In the genomic region with DNA sequence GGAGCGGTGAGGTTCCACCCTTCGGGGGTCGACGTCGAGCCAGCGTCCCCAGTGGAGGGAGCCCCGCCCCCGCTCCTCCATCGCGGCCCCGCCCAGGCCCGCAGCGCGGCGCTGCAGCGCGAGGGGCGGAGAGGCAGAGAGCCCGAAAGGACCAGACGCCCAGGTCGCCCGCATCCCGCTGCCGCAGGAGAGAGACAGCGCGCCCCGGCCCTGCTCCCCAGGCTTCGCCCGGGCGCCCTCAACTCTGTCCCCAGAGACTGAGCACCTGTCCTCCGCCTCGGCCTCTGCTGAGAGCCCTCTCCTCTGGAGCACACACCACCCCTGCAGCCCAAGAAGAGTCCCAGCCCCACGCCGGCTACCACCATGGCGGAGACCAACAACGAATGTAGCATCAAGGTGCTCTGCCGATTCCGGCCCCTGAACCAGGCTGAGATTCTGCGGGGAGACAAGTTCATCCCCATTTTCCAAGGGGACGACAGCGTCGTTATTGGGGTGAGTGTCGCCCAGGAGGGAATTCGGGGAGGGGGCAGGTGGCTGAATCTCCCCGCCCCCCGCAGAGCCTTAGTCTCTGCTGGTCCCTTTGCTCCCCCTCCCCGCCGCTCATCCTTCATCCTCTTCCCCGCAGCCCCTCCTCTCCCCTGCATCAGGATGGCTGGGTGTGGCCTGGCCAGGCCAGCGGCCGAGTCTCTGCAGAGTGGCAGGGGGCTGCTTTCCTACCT, we compare ENCODE assay signal across 8 cellular contexts. TPM values are rescaled to one million over a fixed set of nuclear protein-coding genes. Genes with fewer than 3 reads are reported as not detected.
DNase-seq lines count a peak whose midpoint lies in the region; ATAC-seq and TF ChIP-seq lines count a peak whose summit lies in the region.

TSS of gene KIF5A (plus strand) at position 136 of the 719 bp plus-strand sequence. CDS start at position 364, 228 bp downstream.

- peak within 1 kb of the TSS; percentile 94 for H3K4me2 ChIP-seq in SK-N-SH

- H4K20me1 ChIP-seq in SK-N-SH (ENCODE audit: insufficient read depth): 0 out of 2 replicates have a peak, but pooled peaks cover 1% of the 10 kb centered on the region

- in situ Hi-C loops in ACHN (cut with HindIII; ENCODE audit: low pct_ligation_motif_present, low pct_unique_long_range_greater_than_20kb, low sequenced_read_pairs): no loop called here

- CTCF ChIA-PET in SK-N-SH (lab: Yijun Ruan, JAX): no interaction called here

- H2AFZ ChIP-seq in SK-N-SH (ENCODE audit: low read depth): peak within 1 kb of the TSS; percentile 95

- TF ChIP-seq CTCF in SK-N-SH (IDR thresholded peaks at IDR 0.05) (peak; percentile 28), lower leg skin (IDR thresholded peaks at IDR 0.05) (no peak)

- peaks cover 59% of the 10 kb centered on the region for H3K79me2 ChIP-seq in SK-N-SH (ENCODE audit: insufficient read depth)

- WGBS in SK-N-SH (ENCODE audit: low lambda C conversion rate): 3% methylated on average over 19 of the region's 51 CpGs
- 8 to 12% methylated on average over 32 to 38 of the region's 51 CpGs for WGBS in lower leg skin, 2 donors

- H3K27ac ChIP-seq in SK-N-SH (ENCODE audit: low read depth in 2 of 2, low read length in 1 of 2): peak within 1 kb of the TSS in 1 of 2 experiments; percentile 86; a peak in 1 of 4 replicates
- H3K27ac ChIP-seq in angular gyrus (ENCODE audit: low read depth, low read length): peak within 1 kb of the TSS; percentile 82
- no peak within 1 kb of the TSS for H3K27ac ChIP-seq in iPS-20b (ENCODE audit: low read length)

- H3K36me3 ChIP-seq in SK-N-SH (replicated peaks in 1 of 2; ENCODE audit: control insufficient read depth in 1 of 2, insufficient read depth in 2 of 2, low read length in 1 of 2) (peaks cover 8 to 15% of the 10 kb centered on the region in 2 experiments), iPS-20b (ENCODE audit: insufficient read depth, low read depth, low read length) (peaks cover 13% of the 10 kb centered on the region; the same call in 1 of the 2 replicates)

- TF ChIP-seq RAD21 in SK-N-SH (IDR thresholded peaks at IDR 0.05; ENCODE audit: low read length): no peak

- intact Hi-C loops in lower leg skin (cut with DNase I; ENCODE audit: low total_unique reads): no loop called here

- H3K27me3 ChIP-seq in SK-N-SH (ENCODE audit: insufficient read depth) (no peaks in the 10 kb centered on the region), iPS-20b (ENCODE audit: insufficient read depth, low read length) (peaks cover 31% of the 10 kb centered on the region)

- DNase-seq in ACHN: peak; percentile 60
- DNase-seq in SK-N-SH: peak; percentile 92
- peak in 3 of 4 experiments; percentile 23 to 42 (median 26) for DNase-seq in stimulated activated CD4-positive, alpha-beta T cell treated with anti-CD3 and anti-CD28 coated beads, Interleukin-1b, Interleukin-23, amount 100 ng/mL, for 24 hours (ENCODE audit: low read depth in 4 of 4, low spot score in 1 of 4)
- no peak for DNase-seq in lower leg skin (ENCODE audit: low spot score in 2 of 2)

- no peaks in the 10 kb centered on the region for H3K9me3 ChIP-seq in SK-N-SH
- no peaks in the 10 kb centered on the region for H3K9me3 ChIP-seq in iPS-20b (ENCODE audit: insufficient read depth, low read depth, low read length)

- TF ChIP-seq POLR2A in lower leg skin (IDR thresholded peaks at IDR 0.05): no peak

- POLR2A ChIA-PET in SK-N-SH (lab: Yijun Ruan, JAX): no interaction called here

- no peak for TF ChIP-seq EP300 in SK-N-SH (IDR thresholded peaks at IDR 0.05; ENCODE audit: borderline replicate concordance in 1 of 2, low read depth in 1 of 2, low read length in 1 of 2)

- peaks cover 8% of the 10 kb centered on the region for H3F3A ChIP-seq in SK-N-SH (replicated peaks; ENCODE audit: insufficient read depth)

- no peaks in the 10 kb centered on the region for H3K9me2 ChIP-seq in SK-N-SH

- H3K4me3 ChIP-seq in SK-N-SH (ENCODE audit: low read depth in 2 of 2, low read length in 1 of 2) (peak within 1 kb of the TSS; percentile 90 to 94), iPS-20b (ENCODE audit: low read length) (peak within 1 kb of the TSS; percentile 95), lower leg skin (ENCODE audit: low read depth, poor library complexity, severe bottlenecking) (no peak within 1 kb of the TSS)

- H3K9ac ChIP-seq in SK-N-SH: peak within 1 kb of the TSS; percentile 59
- H3K9ac ChIP-seq in iPS-20b (ENCODE audit: low read depth, low read length): peak within 1 kb of the TSS; percentile 82; the same call in 1 of the 2 replicates

- H3K4me1 ChIP-seq in SK-N-SH (ENCODE audit: control insufficient read depth in 1 of 2, insufficient read depth in 2 of 2, low read depth in 1 of 2, low read length in 1 of 2) (peaks cover 13 to 42% of the 10 kb centered on the region in 2 experiments), iPS-20b (ENCODE audit: insufficient read depth, low read length) (peaks cover 27% of the 10 kb centered on the region)

- peak; percentile 51 for ATAC-seq in GM19351 (IDR thresholded peaks at IDR 0.05; ENCODE audit: unreplicated experiment)
- ATAC-seq in GM21529 (IDR thresholded peaks at IDR 0.05; ENCODE audit: unreplicated experiment): no peak

TF ChIP-seq in SK-N-SH, 30 proteins besides CTCF, POLR2A, EP300 and RAD21:
- TF ChIP-seq MXI1 (IDR thresholded peaks at IDR 0.05; ENCODE audit: low read depth, low read length) (peak; percentile 77), SIN3A (IDR thresholded peaks at IDR 0.05; ENCODE audit: borderline replicate concordance, low read depth, low read length) (peak; percentile 68; the same call in 1 of the 2 replicates), POLR2AphosphoS5 (IDR thresholded peaks at IDR 0.05; ENCODE audit: low read depth, low read length) (peak; percentile 60; the same call in 1 of the 2 replicates), RXRA (IDR thresholded peaks at IDR 0.05; ENCODE audit: borderline replicate concordance, low read depth) (no peak), TAF1 (IDR thresholded peaks at IDR 0.05; ENCODE audit: borderline replicate concordance, low read depth, low read length) (peak; percentile 36; the same call in 1 of the 2 replicates), RFX5 (IDR thresholded peaks at IDR 0.05; ENCODE audit: low read length) (no peak), NFIC (IDR thresholded peaks at IDR 0.05; ENCODE audit: borderline replicate concordance) (no peak)
- TF ChIP-seq, protein P1, sequence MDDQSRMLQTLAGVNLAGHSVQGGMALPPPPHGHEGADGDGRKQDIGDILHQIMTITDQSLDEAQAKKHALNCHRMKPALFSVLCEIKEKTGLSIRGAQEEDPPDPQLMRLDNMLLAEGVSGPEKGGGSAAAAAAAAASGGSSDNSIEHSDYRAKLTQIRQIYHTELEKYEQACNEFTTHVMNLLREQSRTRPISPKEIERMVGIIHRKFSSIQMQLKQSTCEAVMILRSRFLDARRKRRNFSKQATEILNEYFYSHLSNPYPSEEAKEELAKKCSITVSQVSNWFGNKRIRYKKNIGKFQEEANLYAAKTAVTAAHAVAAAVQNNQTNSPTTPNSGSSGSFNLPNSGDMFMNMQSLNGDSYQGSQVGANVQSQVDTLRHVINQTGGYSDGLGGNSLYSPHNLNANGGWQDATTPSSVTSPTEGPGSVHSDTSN (IDR thresholded peaks at IDR 0.05): no peak
- TF ChIP-seq, protein P2, sequence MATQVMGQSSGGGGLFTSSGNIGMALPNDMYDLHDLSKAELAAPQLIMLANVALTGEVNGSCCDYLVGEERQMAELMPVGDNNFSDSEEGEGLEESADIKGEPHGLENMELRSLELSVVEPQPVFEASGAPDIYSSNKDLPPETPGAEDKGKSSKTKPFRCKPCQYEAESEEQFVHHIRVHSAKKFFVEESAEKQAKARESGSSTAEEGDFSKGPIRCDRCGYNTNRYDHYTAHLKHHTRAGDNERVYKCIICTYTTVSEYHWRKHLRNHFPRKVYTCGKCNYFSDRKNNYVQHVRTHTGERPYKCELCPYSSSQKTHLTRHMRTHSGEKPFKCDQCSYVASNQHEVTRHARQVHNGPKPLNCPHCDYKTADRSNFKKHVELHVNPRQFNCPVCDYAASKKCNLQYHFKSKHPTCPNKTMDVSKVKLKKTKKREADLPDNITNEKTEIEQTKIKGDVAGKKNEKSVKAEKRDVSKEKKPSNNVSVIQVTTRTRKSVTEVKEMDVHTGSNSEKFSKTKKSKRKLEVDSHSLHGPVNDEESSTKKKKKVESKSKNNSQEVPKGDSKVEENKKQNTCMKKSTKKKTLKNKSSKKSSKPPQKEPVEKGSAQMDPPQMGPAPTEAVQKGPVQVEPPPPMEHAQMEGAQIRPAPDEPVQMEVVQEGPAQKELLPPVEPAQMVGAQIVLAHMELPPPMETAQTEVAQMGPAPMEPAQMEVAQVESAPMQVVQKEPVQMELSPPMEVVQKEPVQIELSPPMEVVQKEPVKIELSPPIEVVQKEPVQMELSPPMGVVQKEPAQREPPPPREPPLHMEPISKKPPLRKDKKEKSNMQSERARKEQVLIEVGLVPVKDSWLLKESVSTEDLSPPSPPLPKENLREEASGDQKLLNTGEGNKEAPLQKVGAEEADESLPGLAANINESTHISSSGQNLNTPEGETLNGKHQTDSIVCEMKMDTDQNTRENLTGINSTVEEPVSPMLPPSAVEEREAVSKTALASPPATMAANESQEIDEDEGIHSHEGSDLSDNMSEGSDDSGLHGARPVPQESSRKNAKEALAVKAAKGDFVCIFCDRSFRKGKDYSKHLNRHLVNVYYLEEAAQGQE (IDR thresholded peaks at IDR 0.05; ENCODE audit: low read depth, low read length): no peak

RNA-seq across cellular contexts. Expression of gene KIF5A, which starts in this region (rescaled TPM):
- 6.2 and 8.9 TPM in 2 replicates for polyA plus RNA-seq in SK-N-SH (2012; rRNA removed)
- 2.8 and 3.8 TPM in 2 replicates for polyA plus RNA-seq in SK-N-SH (2012; cell fraction: cytosol; rRNA removed)
- 32.0 and 36.4 TPM in 2 replicates for polyA plus RNA-seq in SK-N-SH (2012; cell fraction: nucleus; rRNA removed)
- total RNA-seq in lower leg skin: 1 to 10 TPM in 1 of 4 donors, under 1 TPM in 3; 0.08 to 1.2 (median 0.23) TPM

Comparison
In these comparisons a context has a peak if more than half of its experiments do, and no peak if none do; other contexts are left out.
1. DNase-seq: peak in ACHN (single experiment), SK-N-SH (single experiment) and stimulated activated CD4-positive, alpha-beta T cell treated with anti-CD3 and anti-CD28 coated beads, Interleukin-1b, Interleukin-23, amount 100 ng/mL, for 24 hours (3 of 4); none in lower leg skin (0 of 2).